Comparison of ENCODE assay signal across 34 cellular contexts in the genomic region with DNA sequence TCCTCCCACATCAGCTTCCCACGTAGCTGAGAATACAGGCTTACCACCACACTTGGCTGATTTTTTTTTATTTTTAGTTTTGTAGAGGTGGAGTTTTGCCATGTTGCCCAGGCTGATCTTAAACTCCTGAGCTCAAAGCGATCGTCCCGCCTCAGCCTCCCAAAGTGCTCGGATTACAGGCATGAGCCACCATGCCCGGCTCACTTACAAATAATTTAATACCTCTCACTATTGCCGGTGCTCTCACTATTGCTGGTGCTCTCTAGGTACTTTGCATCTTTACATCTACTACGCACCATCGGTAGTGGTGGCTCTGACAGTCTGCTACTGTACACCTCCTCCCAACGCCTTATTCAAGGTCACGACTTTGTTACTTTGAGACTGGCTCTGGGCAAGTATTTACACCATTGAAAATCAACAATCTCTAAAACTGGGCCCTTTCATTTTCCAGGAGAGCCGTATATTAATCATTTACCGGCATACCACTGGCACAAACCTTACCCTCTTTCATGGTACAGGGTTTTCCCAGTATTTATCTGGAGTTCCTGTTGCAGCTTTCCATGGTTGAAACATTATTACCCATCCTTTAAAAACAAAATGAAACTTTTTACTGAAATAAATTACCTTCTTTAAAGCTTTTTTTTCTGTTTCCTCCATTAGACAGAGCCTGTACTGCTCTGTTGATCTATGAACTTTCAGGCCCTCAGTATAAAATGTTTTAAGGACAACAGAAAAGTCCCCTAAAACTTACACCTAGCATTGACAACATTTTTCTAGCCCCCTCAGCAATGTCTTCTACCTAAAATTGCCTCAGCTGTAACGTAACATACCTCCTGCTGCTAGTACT.
A peak's percentile ranks its signal among the peaks of the same experiment; 100 is the strongest.
DNase-seq lines count a peak whose midpoint lies in the region; ATAC-seq, FAIRE-seq and TF ChIP-seq lines count a peak whose summit lies in the region.
"Had no signal": no experiment of that assay in that cellular context is flagged by ENCODE, and none has a peak within 500 bp of the region (broad histone marks: within the 10 kb centered on the region; RNA-seq: fewer than 3 reads in every experiment).

No MANE protein-coding gene starts in this region.

- peaks cover 7 to 11% of the 10 kb centered on the region in 2 experiments for H3K9me3 Mint-ChIP-seq in H9
- no peaks in the 10 kb centered on the region for H3K9me3 Mint-ChIP-seq in progenitor cell of endocrine pancreas (ENCODE audit: low read depth)
- H3K9me3 Mint-ChIP-seq: activated naive CD8-positive, alpha-beta T cell treated with anti-CD3 and anti-CD28 coated beads, Interleukin-2, amount 50 U/mL, for 24 hours; CD8-positive, alpha-beta T cell; central memory CD8-positive, alpha-beta T cell; effector memory CD8-positive, alpha-beta T cell; stimulated activated memory B cell treated with anti-CD40 and anti-IgM and Interleukin-4, amounts not matched to agents 10 μg/mL and 1 μg/mL and 100 μg/mL, for 72 hours; T-helper 1 cell treated with Interleukin-12 subunit alpha and Interleukin-12 subunit beta and Interleukin-4 antibody, amounts not matched to agents 30 μg/mL and 1 μg/mL, for 36 hours; type B pancreatic cell had no signal

- H2BK5ac ChIP-seq in H9 (ENCODE audit: insufficient read length, low read length) (no peak overlapping the region), H1 (ENCODE audit: low read depth, low read length) (peak overlapping the region; percentile 31; the same call in 1 of the 2 replicates)

- H3K4me3 Mint-ChIP-seq in H9 (no peak overlapping the region), progenitor cell of endocrine pancreas (ENCODE audit: low read depth) (no peak overlapping the region)
- H3K4me3 Mint-ChIP-seq: activated CD8-positive, alpha-beta memory T cell treated with anti-CD3 and anti-CD28 coated beads, Interleukin-2, amount 10 ng/mL, durations not matched to agents 7 days and 5 days; activated naive CD8-positive, alpha-beta T cell treated with anti-CD3 and anti-CD28 coated beads, Interleukin-2, amount 50 U/mL, for 24 hours; CD8-positive, alpha-beta T cell; central memory CD8-positive, alpha-beta T cell; effector memory CD8-positive, alpha-beta T cell; stimulated activated memory B cell treated with anti-CD40 and anti-IgM and Interleukin-4, amounts not matched to agents 10 μg/mL and 1 μg/mL and 100 μg/mL, for 72 hours; T-helper 1 cell treated with Interleukin-12 subunit alpha and Interleukin-12 subunit beta and Interleukin-4 antibody, amounts not matched to agents 30 μg/mL and 1 μg/mL, for 36 hours; type B pancreatic cell had no signal

- no CpG with 5 or more reads among the region's 14 CpGs for WGBS in H9 (ENCODE audit: extremely low coverage, insufficient read length, low lambda C conversion rate)
- WGBS in H1 (ENCODE audit: extremely low coverage in 1 of 2, insufficient coverage in 1 of 2, insufficient read length in 1 of 2, insufficient replicate concordance in 2 of 2, low coverage in 1 of 2, low lambda C conversion rate in 2 of 2, missing lambda C conversion rate in 1 of 2), 2 experiments, result 83% methylated on average over 14 of the region's 14 CpGs; no CpG with 5 or more reads in 1 of the 2 experiments
- 64% methylated on average over 14 of the region's 14 CpGs for WGBS in liver
- 90 to 92% methylated on average over 6 to 9 of the region's 14 CpGs for WGBS in gastroesophageal sphincter (ENCODE audit: low coverage in 1 of 2), 2 donors

- H3K4me1 ChIP-seq in H9 (ENCODE audit: insufficient read depth, low read length) (peaks cover 24% of the 10 kb centered on the region), H1 (replicated peaks in 1 of 4; ENCODE audit: control insufficient read depth in 3 of 4, insufficient read depth in 4 of 4, low read length in 3 of 4) (peaks cover 5 to 28% (median 26%) of the 10 kb centered on the region in 4 experiments), liver (ENCODE audit: control insufficient read depth in 4 of 4, insufficient read depth in 4 of 4, low read length in 3 of 4) (peaks cover 0 to 9% (median 9%) of the 10 kb centered on the region in 4 donors), gastroesophageal sphincter (peaks cover 0 to 11% (median 0%) of the 10 kb centered on the region in 3 donors)

- H2BK20ac ChIP-seq in H9 (ENCODE audit: low read depth, low read length, poor library complexity, severe bottlenecking), result no peak overlapping the region
- 0 out of 2 replicates have a peak overlapping the region, but pooled peaks have one; percentile 25 for H2BK20ac ChIP-seq in H1 (ENCODE audit: low read length)

- DNase-seq in H9, result no peak
- no peak for DNase-seq in H1 (ENCODE audit: low read depth in 1 of 2, low spot score in 2 of 2)
- DNase-seq in progenitor cell of endocrine pancreas (ENCODE audit: low spot score, unreplicated experiment), result no peak
- DNase-seq in foreskin fibroblast, result no peak
- DNase-seq: activated CD4-positive, alpha-beta T cell treated with anti-CD3 and anti-CD28 coated beads, Interleukin-2, amount 50 U/mL, for 4 hours; activated CD8-positive, alpha-beta memory T cell treated with anti-CD3 and anti-CD28 coated beads, Interleukin-2, amount 10 ng/mL, durations not matched to agents 7 days and 5 days; activated naive CD8-positive, alpha-beta T cell treated with anti-CD3 and anti-CD28 coated beads, Interleukin-2, amount 50 U/mL, for 24 hours; activated T-cell treated with anti-CD3 and anti-CD28 coated beads, Interleukin-2, amount 50 U/mL, for 48 hours; CD8-positive, alpha-beta T cell; DND-41; effector memory CD8-positive, alpha-beta T cell; erythroblast; GF-D8; head of caudate nucleus; MM.1S; NCI-H1417; NCI-H2029; NCI-H345; NCI-H69; PC-9; psoas muscle; SK-N-SH; substantia nigra had no signal

- H3K56ac ChIP-seq in H9 (ENCODE audit: insufficient read length, low read depth, low read length) (no peak overlapping the region), H1 (replicated peaks; ENCODE audit: insufficient read length, low read depth, low read length) (no peak overlapping the region)

- no peak for FAIRE-seq in H1 (lab: Jason Lieb, UNC)
- FAIRE-seq: keratinocyte had no signal

- H3K23ac ChIP-seq in H9 (ENCODE audit: insufficient read length, low read depth, low read length), result no peak overlapping the region
- H3K23ac ChIP-seq in H1 (ENCODE audit: insufficient read length), result no peak overlapping the region

- no peaks in the 10 kb centered on the region for H3K79me2 ChIP-seq in H9 (ENCODE audit: insufficient read depth, low read length)
- H3K79me2 ChIP-seq in H1 (ENCODE audit: control insufficient read depth in 1 of 2, insufficient read depth in 2 of 2, low read length in 2 of 2), result no peaks in the 10 kb centered on the region

- H2BK120ac ChIP-seq in H9 (ENCODE audit: low read depth, low read length, poor library complexity, severe bottlenecking) (no peak overlapping the region), H1 (replicated peaks; ENCODE audit: low read depth, low read length) (no peak overlapping the region)

- CTCF ChIA-PET in H1 (lab: Charles Lee; ENCODE audit: partially characterized antibody), result interaction anchor here (0.6 to 1.8 kb wide), 8 partner anchors 19 to 499 kb away, joined by 3 to 5 read pairs (median 3); no protein-coding TSS in a partner anchor

- H3K4ac ChIP-seq in H9 (ENCODE audit: low read depth, low read length) (no peak overlapping the region), H1 (replicated peaks; ENCODE audit: insufficient read length, low read depth, low read length) (no peak overlapping the region)

- TF ChIP-seq POLR2A in H1 (IDR thresholded peaks at IDR 0.05; ENCODE audit: control extremely low read depth in 1 of 2, low read depth in 2 of 2, low read length in 2 of 2), result no peak
- no peak for TF ChIP-seq POLR2A in gastroesophageal sphincter (IDR thresholded peaks at IDR 0.05)

- TF ChIP-seq RAD21 in H1 (IDR thresholded peaks at IDR 0.05 in 1 of 2, conservative IDR thresholded peaks at IDR 0.05 in 1 of 2; ENCODE audit: low read depth in 2 of 2, low read length in 2 of 2) (no peak), liver (IDR thresholded peaks at IDR 0.05) (no peak)

- no peak overlapping the region for H4K91ac ChIP-seq in H9 (ENCODE audit: insufficient read length, low read depth, low read length)
- peak overlapping the region; percentile 48 for H4K91ac ChIP-seq in H1 (replicated peaks; ENCODE audit: insufficient read length, low read length)

- H4K5ac ChIP-seq in H9 (ENCODE audit: insufficient read length, low read depth, low read length), result no peak overlapping the region
- no peak overlapping the region for H4K5ac ChIP-seq in H1 (ENCODE audit: insufficient read length, low read depth, low read length)

- H2BK12ac ChIP-seq in H9 (ENCODE audit: insufficient read length, low read depth, low read length) (no peak overlapping the region), H1 (ENCODE audit: low read depth, low read length) (no peak overlapping the region)

- no peak for ATAC-seq in HG03097 (IDR thresholded peaks at IDR 0.05; ENCODE audit: low FRiP score, unreplicated experiment)
- ATAC-seq in gastroesophageal sphincter, result no peak
- no peak for ATAC-seq in HG03457 (IDR thresholded peaks at IDR 0.05; ENCODE audit: unreplicated experiment)
- ATAC-seq: activated CD8-positive, alpha-beta memory T cell treated with anti-CD3 and anti-CD28 coated beads, Interleukin-2, amount 10 ng/mL, durations not matched to agents 7 days and 5 days; activated naive CD8-positive, alpha-beta T cell treated with anti-CD3 and anti-CD28 coated beads, Interleukin-2, amount 50 U/mL, for 24 hours; CD8-positive, alpha-beta T cell; effector memory CD8-positive, alpha-beta T cell; psoas muscle; stimulated activated memory B cell treated with anti-CD40 and anti-IgM and Interleukin-4, amounts not matched to agents 10 μg/mL and 1 μg/mL and 100 μg/mL, for 72 hours had no signal

- H3K36me3 ChIP-seq in H1 (ENCODE audit: control insufficient read depth in 2 of 4, insufficient read depth in 4 of 4, low read length in 3 of 4) (no peaks in the 10 kb centered on the region), liver (ENCODE audit: control insufficient read depth in 4 of 4, insufficient read depth in 3 of 4, low read depth in 1 of 4, low read length in 3 of 4) (no peaks in the 10 kb centered on the region), gastroesophageal sphincter (peaks cover 0 to 12% of the 10 kb centered on the region in 2 donors)
- H3K36me3 ChIP-seq: neutrophil had no signal

- H3K23me2 ChIP-seq in H9 (ENCODE audit: insufficient read length, low read depth, low read length, poor library complexity, severe bottlenecking) (no peaks in the 10 kb centered on the region), H1 (ENCODE audit: low read depth, low read length) (no peaks in the 10 kb centered on the region; the same call in 1 of the 2 replicates)

- H3K27ac Mint-ChIP-seq in H9 (peak overlapping the region in 2 of 3 experiments; percentile 41 to 83; a peak in 5 of 7 replicates), progenitor cell of endocrine pancreas (peak overlapping the region; percentile 56)
- H3K27ac Mint-ChIP-seq: activated CD8-positive, alpha-beta memory T cell treated with anti-CD3 and anti-CD28 coated beads, Interleukin-2, amount 10 ng/mL, durations not matched to agents 7 days and 5 days; activated naive CD8-positive, alpha-beta T cell treated with anti-CD3 and anti-CD28 coated beads, Interleukin-2, amount 50 U/mL, for 24 hours; CD8-positive, alpha-beta T cell; effector memory CD8-positive, alpha-beta T cell; stimulated activated memory B cell treated with anti-CD40 and anti-IgM and Interleukin-4, amounts not matched to agents 10 μg/mL and 1 μg/mL and 100 μg/mL, for 72 hours; T-helper 1 cell treated with Interleukin-12 subunit alpha and Interleukin-12 subunit beta and Interleukin-4 antibody, amounts not matched to agents 30 μg/mL and 1 μg/mL, for 36 hours; type B pancreatic cell had no signal

- no peak overlapping the region for H3T11ph ChIP-seq in H9 (ENCODE audit: low read length)

- H3K79me1 ChIP-seq in H9 (ENCODE audit: insufficient read depth, low read depth, low read length, poor library complexity, severe bottlenecking) (no peaks in the 10 kb centered on the region), H1 (ENCODE audit: low read depth, low read length) (no peaks in the 10 kb centered on the region)

- peaks cover 0 to 12% (median 4%) of the 10 kb centered on the region in 3 experiments; a peak in 3 of 7 replicates for H3K36me3 Mint-ChIP-seq in H9 (ENCODE audit: insufficient read depth in 1 of 3, low read depth in 3 of 3)
- no peaks in the 10 kb centered on the region for H3K36me3 Mint-ChIP-seq in progenitor cell of endocrine pancreas (ENCODE audit: insufficient read depth)
- H3K36me3 Mint-ChIP-seq: activated CD8-positive, alpha-beta memory T cell treated with anti-CD3 and anti-CD28 coated beads, Interleukin-2, amount 10 ng/mL, durations not matched to agents 7 days and 5 days; CD8-positive, alpha-beta T cell; stimulated activated memory B cell treated with anti-CD40 and anti-IgM and Interleukin-4, amounts not matched to agents 10 μg/mL and 1 μg/mL and 100 μg/mL, for 72 hours; type B pancreatic cell had no signal

- H3K18ac ChIP-seq in H9 (ENCODE audit: insufficient read length, low read depth, low read length) (no peak overlapping the region), H1 (ENCODE audit: extremely low read depth, low read length) (peak overlapping the region; percentile 62; the same call in 1 of the 2 replicates)

- H3K27me3 Mint-ChIP-seq in H9 (ENCODE audit: low read depth) (no peaks in the 10 kb centered on the region), progenitor cell of endocrine pancreas (no peaks in the 10 kb centered on the region)
- H3K27me3 Mint-ChIP-seq: activated CD8-positive, alpha-beta memory T cell treated with anti-CD3 and anti-CD28 coated beads, Interleukin-2, amount 10 ng/mL, durations not matched to agents 7 days and 5 days; central memory CD8-positive, alpha-beta T cell; effector memory CD8-positive, alpha-beta T cell; stimulated activated memory B cell treated with anti-CD40 and anti-IgM and Interleukin-4, amounts not matched to agents 10 μg/mL and 1 μg/mL and 100 μg/mL, for 72 hours; type B pancreatic cell had no signal

- no peak for TF ChIP-seq CTCF in H9 (conservative IDR thresholded peaks at IDR 0.05)
- TF ChIP-seq CTCF in H1 (IDR thresholded peaks at IDR 0.05; ENCODE audit: control extremely low read depth in 1 of 3, insufficient read depth in 1 of 3, low read depth in 1 of 3, low read length in 3 of 3), result no peak
- TF ChIP-seq CTCF in liver (IDR thresholded peaks at IDR 0.05; ENCODE audit: low read depth, low read length, missing input control), result no peak
- no peak for TF ChIP-seq CTCF in progenitor cell of endocrine pancreas (IDR thresholded peaks at IDR 0.05; ENCODE audit: unreplicated experiment)
- no peak for TF ChIP-seq CTCF in foreskin fibroblast (IDR thresholded peaks at IDR 0.05; ENCODE audit: low read depth, low read length)
- no peak for TF ChIP-seq CTCF in gastroesophageal sphincter (IDR thresholded peaks at IDR 0.05)

- H3K4me2 ChIP-seq in H9 (ENCODE audit: insufficient read depth, insufficient read length, low read length), result no peak overlapping the region
- H3K4me2 ChIP-seq in H1 (ENCODE audit: insufficient read depth in 1 of 2, low read depth in 2 of 2, low read length in 2 of 2), result no peak overlapping the region
- H3K4me2 ChIP-seq: PC-9, SK-N-SH had no signal

- TF ChIP-seq EP300 in H1 (IDR thresholded peaks at IDR 0.05; ENCODE audit: borderline replicate concordance in 1 of 2, low read depth in 2 of 2, low read length in 2 of 2) (no peak), gastroesophageal sphincter (IDR thresholded peaks at IDR 0.05) (no peak)

- no peak overlapping the region for H4K8ac ChIP-seq in H9 (replicated peaks; ENCODE audit: insufficient read length, low read depth, low read length)
- H4K8ac ChIP-seq in H1 (ENCODE audit: extremely low read depth, insufficient read depth, low read length), result no peak overlapping the region

- no peak overlapping the region for H2AK5ac ChIP-seq in H9 (ENCODE audit: insufficient read length, low read length)
- H2AK5ac ChIP-seq in H1 (ENCODE audit: low read depth, low read length), result no peak overlapping the region

- POLR2A ChIA-PET in H1 (lab: Charles Lee; ENCODE audit: partially characterized antibody), result interaction anchor here (1.3 kb wide), 1 partner anchor 260 kb away, joined by 3 read pairs; a partner anchor contains a TSS

- H3K27me3 ChIP-seq in H9 (ENCODE audit: insufficient read depth, low read length) (no peaks in the 10 kb centered on the region), H1 (replicated peaks in 1 of 4; ENCODE audit: control insufficient read depth in 3 of 4, extremely low read depth in 1 of 4, insufficient read depth in 3 of 4, low read length in 3 of 4) (no peaks in the 10 kb centered on the region), liver (ENCODE audit: control insufficient read depth in 4 of 4, insufficient read depth in 4 of 4, low read length in 3 of 4) (no peaks in the 10 kb centered on the region), gastroesophageal sphincter (no peaks in the 10 kb centered on the region)
- H3K27me3 ChIP-seq: neutrophil had no signal

- H3K27ac ChIP-seq in H9 (ENCODE audit: insufficient read length, low read depth, low read length) (no peak overlapping the region), H1 (ENCODE audit: low read depth, low read length) (no peak overlapping the region), liver (ENCODE audit: low read depth in 1 of 2, low read length in 2 of 2) (no peak overlapping the region), gastroesophageal sphincter (no peak overlapping the region)
- H3K27ac ChIP-seq: HL-60, neutrophil, PC-9, psoas muscle had no signal

- H3K9me3 ChIP-seq in H9 (ENCODE audit: control insufficient read depth, low read depth, low read length), result no peaks in the 10 kb centered on the region
- H3K9me3 ChIP-seq in H1 (ENCODE audit: insufficient read depth in 2 of 2, low read depth in 1 of 2, low read length in 1 of 2), result no peaks in the 10 kb centered on the region
- H3K9me3 ChIP-seq in liver (ENCODE audit: control insufficient read depth in 4 of 4, low read length in 3 of 4), result no peaks in the 10 kb centered on the region
- H3K9me3 ChIP-seq in gastroesophageal sphincter, result no peaks in the 10 kb centered on the region
- H3K9me3 ChIP-seq: neutrophil, psoas muscle, SK-N-SH had no signal

- H3K4me1 Mint-ChIP-seq in H9 (peaks cover 70 to 71% of the 10 kb centered on the region in 2 experiments), progenitor cell of endocrine pancreas (ENCODE audit: low read depth) (peaks cover 3% of the 10 kb centered on the region)
- H3K4me1 Mint-ChIP-seq: central memory CD8-positive, alpha-beta T cell; stimulated activated memory B cell treated with anti-CD40 and anti-IgM and Interleukin-4, amounts not matched to agents 10 μg/mL and 1 μg/mL and 100 μg/mL, for 72 hours had no signal

- H3K4me3 ChIP-seq in H1 (ENCODE audit: extremely low read depth in 1 of 4, insufficient read depth in 2 of 4, low read depth in 3 of 4, low read length in 4 of 4), result no peak overlapping the region
- H3K4me3 ChIP-seq in liver (ENCODE audit: low read depth in 1 of 3, low read length in 3 of 3), result peak overlapping the region in 1 of 3 donors; percentile 13
- H3K4me3 ChIP-seq in foreskin fibroblast (ENCODE audit: low read depth in 1 of 2, low read length in 2 of 2), result no peak overlapping the region
- no peak overlapping the region for H3K4me3 ChIP-seq in gastroesophageal sphincter
- H3K4me3 ChIP-seq: PC-9, psoas muscle had no signal

- no peak overlapping the region for H3K9ac ChIP-seq in H9 (ENCODE audit: extremely low read depth, insufficient read length, low read length)
- H3K9ac ChIP-seq in H1 (replicated peaks in 1 of 4; ENCODE audit: extremely low read depth in 1 of 4, low read depth in 3 of 4, low read length in 3 of 4), result no peak overlapping the region
- H3K9ac ChIP-seq in liver (ENCODE audit: low read depth in 1 of 2, low read length in 2 of 2), result no peak overlapping the region
- H3K9ac ChIP-seq: SK-N-SH had no signal

- H3K14ac ChIP-seq in H9 (ENCODE audit: insufficient read depth, low read length), result peak overlapping the region; percentile 34; the same call in 1 of the 2 replicates
- no peak overlapping the region for H3K14ac ChIP-seq in H1 (ENCODE audit: insufficient read length)

- no peak overlapping the region; the same call in 1 of the 2 replicates for H2BK15ac ChIP-seq in H9 (ENCODE audit: low read depth, low read length)
- H2BK15ac ChIP-seq in H1 (ENCODE audit: low read length), result peak overlapping the region; percentile 95; the same call in 1 of the 2 replicates

- H2AFZ ChIP-seq in H9 (ENCODE audit: low read length) (no peak overlapping the region), H1 (ENCODE audit: low read length) (no peak overlapping the region)
- H2AFZ ChIP-seq: PC-9 had no signal

- H4K20me1 ChIP-seq in H9 (ENCODE audit: control insufficient read depth, insufficient read depth, insufficient read length) (no peaks in the 10 kb centered on the region), H1 (replicated peaks in 1 of 2; ENCODE audit: control insufficient read depth in 1 of 2, insufficient read depth in 2 of 2, low read length in 2 of 2) (no peaks in the 10 kb centered on the region)
